Comparison of ENCODE assay signal across 1 cellular context in the genomic region with DNA sequence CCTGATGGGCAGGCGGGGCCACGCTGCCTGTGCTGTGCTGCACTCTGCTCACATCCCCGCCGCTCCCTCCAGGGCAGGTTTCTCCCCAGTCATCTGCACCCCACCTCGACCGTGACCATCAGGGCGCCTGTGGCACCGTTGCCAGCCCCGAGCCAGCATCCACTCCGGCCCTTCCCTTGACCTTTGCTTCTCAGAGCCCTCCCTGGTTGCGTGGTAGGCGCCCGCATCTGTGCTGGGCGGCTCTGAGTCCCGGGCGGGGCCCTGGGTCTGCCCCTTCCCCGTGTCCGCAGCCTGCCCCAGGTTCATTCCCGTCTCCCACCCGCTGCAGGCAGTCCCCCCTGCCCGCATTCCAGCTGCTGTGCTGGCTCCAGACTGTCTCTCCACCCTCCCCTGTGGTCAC.
TF ChIP-seq lines count a peak whose summit lies in the region.

No MANE protein-coding gene starts in this region.

TF ChIP-seq in GM23338, 12 proteins besides CTCF, POLR2A, EP300 and RAD21 (continued from another document):
- TF ChIP-seq ETS1 (IDR thresholded peaks at IDR 0.05): no peak
- no peak for TF ChIP-seq EZH2 (IDR thresholded peaks at IDR 0.05; ENCODE audit: low read depth, unreplicated experiment)
- TF ChIP-seq ZNF331 (CRISPR knock-in tag; IDR thresholded peaks at IDR 0.05; ENCODE audit: low read depth): no peak
- TF ChIP-seq NANOG (IDR thresholded peaks at IDR 0.05; ENCODE audit: borderline replicate concordance): no peak
- TF ChIP-seq STAT1 (IDR thresholded peaks at IDR 0.05; ENCODE audit: unreplicated experiment): no peak
- no peak for TF ChIP-seq CREB1 (CRISPR knock-in tag; IDR thresholded peaks at IDR 0.05; ENCODE audit: low read depth)
- no peak for TF ChIP-seq REST (IDR thresholded peaks at IDR 0.05; ENCODE audit: unreplicated experiment)
- no peak for TF ChIP-seq EZH2phosphoT487 (IDR thresholded peaks at IDR 0.05; ENCODE audit: unreplicated experiment)
- no peak for TF ChIP-seq ZNF114 (CRISPR knock-in tag; IDR thresholded peaks at IDR 0.05)
- TF ChIP-seq, protein P1, sequence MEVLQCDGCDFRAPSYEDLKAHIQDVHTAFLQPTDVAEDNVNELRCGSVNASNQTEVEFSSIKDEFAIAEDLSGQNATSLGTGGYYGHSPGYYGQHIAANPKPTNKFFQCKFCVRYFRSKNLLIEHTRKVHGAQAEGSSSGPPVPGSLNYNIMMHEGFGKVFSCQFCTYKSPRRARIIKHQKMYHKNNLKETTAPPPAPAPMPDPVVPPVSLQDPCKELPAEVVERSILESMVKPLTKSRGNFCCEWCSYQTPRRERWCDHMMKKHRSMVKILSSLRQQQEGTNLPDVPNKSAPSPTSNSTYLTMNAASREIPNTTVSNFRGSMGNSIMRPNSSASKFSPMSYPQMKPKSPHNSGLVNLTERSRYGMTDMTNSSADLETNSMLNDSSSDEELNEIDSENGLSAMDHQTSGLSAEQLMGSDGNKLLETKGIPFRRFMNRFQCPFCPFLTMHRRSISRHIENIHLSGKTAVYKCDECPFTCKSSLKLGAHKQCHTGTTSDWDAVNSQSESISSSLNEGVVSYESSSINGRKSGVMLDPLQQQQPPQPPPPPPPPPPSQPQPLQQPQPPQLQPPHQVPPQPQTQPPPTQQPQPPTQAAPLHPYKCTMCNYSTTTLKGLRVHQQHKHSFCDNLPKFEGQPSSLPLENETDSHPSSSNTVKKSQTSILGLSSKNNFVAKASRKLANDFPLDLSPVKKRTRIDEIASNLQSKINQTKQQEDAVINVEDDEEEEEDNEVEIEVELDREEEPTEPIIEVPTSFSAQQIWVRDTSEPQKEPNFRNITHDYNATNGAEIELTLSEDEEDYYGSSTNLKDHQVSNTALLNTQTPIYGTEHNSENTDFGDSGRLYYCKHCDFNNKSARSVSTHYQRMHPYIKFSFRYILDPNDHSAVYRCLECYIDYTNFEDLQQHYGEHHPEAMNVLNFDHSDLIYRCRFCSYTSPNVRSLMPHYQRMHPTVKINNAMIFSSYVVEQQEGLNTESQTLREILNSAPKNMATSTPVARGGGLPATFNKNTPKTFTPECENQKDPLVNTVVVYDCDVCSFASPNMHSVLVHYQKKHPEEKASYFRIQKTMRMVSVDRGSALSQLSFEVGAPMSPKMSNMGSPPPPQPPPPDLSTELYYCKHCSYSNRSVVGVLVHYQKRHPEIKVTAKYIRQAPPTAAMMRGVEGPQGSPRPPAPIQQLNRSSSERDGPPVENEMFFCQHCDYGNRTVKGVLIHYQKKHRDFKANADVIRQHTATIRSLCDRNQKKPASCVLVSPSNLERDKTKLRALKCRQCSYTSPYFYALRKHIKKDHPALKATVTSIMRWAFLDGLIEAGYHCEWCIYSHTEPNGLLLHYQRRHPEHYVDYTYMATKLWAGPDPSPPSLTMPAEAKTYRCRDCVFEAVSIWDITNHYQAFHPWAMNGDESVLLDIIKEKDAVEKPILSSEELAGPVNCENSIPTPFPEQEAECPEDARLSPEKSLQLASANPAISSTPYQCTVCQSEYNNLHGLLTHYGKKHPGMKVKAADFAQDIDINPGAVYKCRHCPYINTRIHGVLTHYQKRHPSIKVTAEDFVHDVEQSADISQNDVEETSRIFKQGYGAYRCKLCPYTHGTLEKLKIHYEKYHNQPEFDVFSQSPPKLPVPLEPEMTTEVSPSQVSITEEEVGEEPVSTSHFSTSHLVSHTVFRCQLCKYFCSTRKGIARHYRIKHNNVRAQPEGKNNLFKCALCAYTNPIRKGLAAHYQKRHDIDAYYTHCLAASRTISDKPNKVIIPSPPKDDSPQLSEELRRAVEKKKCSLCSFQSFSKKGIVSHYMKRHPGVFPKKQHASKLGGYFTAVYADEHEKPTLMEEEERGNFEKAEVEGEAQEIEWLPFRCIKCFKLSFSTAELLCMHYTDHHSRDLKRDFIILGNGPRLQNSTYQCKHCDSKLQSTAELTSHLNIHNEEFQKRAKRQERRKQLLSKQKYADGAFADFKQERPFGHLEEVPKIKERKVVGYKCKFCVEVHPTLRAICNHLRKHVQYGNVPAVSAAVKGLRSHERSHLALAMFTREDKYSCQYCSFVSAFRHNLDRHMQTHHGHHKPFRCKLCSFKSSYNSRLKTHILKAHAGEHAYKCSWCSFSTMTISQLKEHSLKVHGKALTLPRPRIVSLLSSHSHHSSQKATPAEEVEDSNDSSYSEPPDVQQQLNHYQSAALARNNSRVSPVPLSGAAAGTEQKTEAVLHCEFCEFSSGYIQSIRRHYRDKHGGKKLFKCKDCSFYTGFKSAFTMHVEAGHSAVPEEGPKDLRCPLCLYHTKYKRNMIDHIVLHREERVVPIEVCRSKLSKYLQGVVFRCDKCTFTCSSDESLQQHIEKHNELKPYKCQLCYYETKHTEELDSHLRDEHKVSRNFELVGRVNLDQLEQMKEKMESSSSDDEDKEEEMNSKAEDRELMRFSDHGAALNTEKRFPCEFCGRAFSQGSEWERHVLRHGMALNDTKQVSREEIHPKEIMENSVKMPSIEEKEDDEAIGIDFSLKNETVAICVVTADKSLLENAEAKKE (CRISPR knock-in tag; IDR thresholded peaks at IDR 0.05): no peak
